Comparison of ENCODE assay signal across 17 cellular contexts in the genomic region with DNA sequence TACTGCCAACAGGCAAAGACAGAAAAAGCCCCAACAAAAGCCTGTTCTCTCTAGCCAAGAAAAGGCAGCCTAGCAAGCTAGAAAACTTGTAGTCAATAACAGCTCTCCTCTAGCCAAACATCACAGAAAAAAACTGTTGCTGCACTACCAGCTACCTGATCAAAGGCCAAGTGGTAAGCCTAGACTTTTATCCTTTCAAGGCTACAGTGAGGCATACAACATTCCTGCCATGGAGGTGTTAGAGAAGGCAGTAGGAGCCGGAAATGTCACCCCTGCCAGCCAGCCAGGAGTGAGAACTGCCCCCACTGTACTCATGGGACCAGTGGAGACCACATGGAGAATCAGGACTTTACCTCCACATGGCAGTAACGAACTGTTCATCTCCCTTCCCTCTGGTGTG.
"Had no signal": no experiment of that assay in that cellular context is flagged by ENCODE, and none has a peak within 500 bp of the region (broad histone marks: within the 10 kb centered on the region; RNA-seq: fewer than 3 reads in every experiment).

No MANE protein-coding gene starts in this region.

- H3K4me3 ChIP-seq: dorsolateral prefrontal cortex, heart right ventricle, left lung, lower lobe of right lung, mucosa of descending colon, ovary, tibial artery, upper lobe of left lung, vagina had no signal

- H3K4me1 ChIP-seq: heart right ventricle, left lung, lower lobe of right lung, tibial artery, upper lobe of left lung, vagina had no signal

- ATAC-seq: heart right ventricle; left lung; lower lobe of right lung; mucosa of descending colon; naive thymus-derived CD8-positive, alpha-beta T cell; right cardiac atrium; stimulated activated memory B cell treated with anti-CD40 and anti-IgM and Interleukin-4, amounts not matched to agents 10 μg/mL and 1 μg/mL and 100 μg/mL, for 72 hours had no signal

- H3K27me3 ChIP-seq: dorsolateral prefrontal cortex, heart right ventricle, left lung, ovary, tibial artery, upper lobe of left lung, vagina had no signal

- H3K27ac ChIP-seq: dorsolateral prefrontal cortex, heart right ventricle, left lung, lower lobe of right lung, ovary, tibial artery, upper lobe of left lung, vagina had no signal

- H3K9me3 ChIP-seq: heart right ventricle, left lung, lower lobe of right lung, mucosa of descending colon, ovary, tibial artery, upper lobe of left lung, vagina had no signal

- H3K36me3 ChIP-seq: lower lobe of right lung, ovary, tibial artery, vagina had no signal

- DNase-seq: cortex of kidney; dorsolateral prefrontal cortex; effector CD8-positive, alpha-beta T cell; heart right ventricle; islet precursor cell; left lung; lower lobe of right lung; mucosa of descending colon; naive thymus-derived CD8-positive, alpha-beta T cell; nucleus accumbens; ovary; right cardiac atrium; stimulated activated CD4-positive, alpha-beta T cell treated with anti-CD3 and anti-CD28 coated beads, Interleukin-4, amount 100 ng/mL, for 24 hours; tibial artery; upper lobe of left lung had no signal
